In the genomic region with DNA sequence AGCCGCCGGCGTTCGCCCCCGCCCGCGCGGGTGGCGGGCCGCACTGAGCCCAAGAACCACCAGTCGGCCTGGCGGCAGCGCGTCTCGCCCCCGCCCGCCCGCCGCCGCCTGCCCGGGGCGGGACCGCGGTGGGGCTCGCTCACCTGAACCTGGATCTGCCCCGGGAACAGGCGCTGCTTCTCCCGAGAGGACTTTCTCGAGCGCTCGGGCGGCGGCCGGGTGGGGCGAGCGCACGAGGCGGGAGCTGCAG, we compare ENCODE assay signal across 8 cellular contexts. TPM values are rescaled to one million over a fixed set of nuclear protein-coding genes. Genes with fewer than 3 reads are reported as not detected.
DNase-seq lines count a peak whose midpoint lies in the region; ATAC-seq and TF ChIP-seq lines count a peak whose summit lies in the region.

No MANE protein-coding gene starts in this region.

- H3K4me1 ChIP-seq in RWPE2 (ENCODE audit: insufficient read depth, poor library complexity, severe bottlenecking) = peaks cover 31% of the 10 kb centered on the region
- H3K4me1 ChIP-seq in skeletal muscle satellite cell (ENCODE audit: control insufficient read depth, insufficient read depth, low read length) = peaks cover 32% of the 10 kb centered on the region

- peak overlapping the region; percentile 96 for H3K27ac ChIP-seq in RWPE2 (ENCODE audit: poor library complexity, severe bottlenecking)

- H3K36me3 ChIP-seq in RWPE2 (ENCODE audit: low read depth) (peaks cover 47% of the 10 kb centered on the region), skeletal muscle satellite cell (ENCODE audit: insufficient read depth, low read length) (peaks cover 34% of the 10 kb centered on the region)

- peak overlapping the region; percentile 93 for H3K4me2 ChIP-seq in skeletal muscle satellite cell (ENCODE audit: low read length)

- ATAC-seq in RWPE2 (ENCODE audit: low read depth) (no peak), GM19395 (IDR thresholded peaks at IDR 0.05; ENCODE audit: unreplicated experiment) (no peak)

- H3K4me3 ChIP-seq in RWPE2 (ENCODE audit: severe bottlenecking) = peak overlapping the region; percentile 83
- H3K4me3 ChIP-seq in fibroblast of villous mesenchyme (ENCODE audit: low read depth, low read length) = peak overlapping the region; percentile 95
- peak overlapping the region; percentile 93 for H3K4me3 ChIP-seq in skeletal muscle satellite cell (ENCODE audit: low read length)

- peak; percentile 71 for DNase-seq in NCI-H2227 (lab: John Stamatoyannopoulos, UW; ENCODE audit: unreplicated experiment)
- DNase-seq in NCI-H2227 treated with DMSO at 0.1 percent for 48 hours (lab: John Stamatoyannopoulos, UW) = no peak
- DNase-seq in RWPE2 (ENCODE audit: low spot score) = no peak
- no peak for DNase-seq in fibroblast of villous mesenchyme (ENCODE audit: low read depth)
- DNase-seq in COLO668 (lab: John Stamatoyannopoulos, UW; ENCODE audit: unreplicated experiment) = no peak
- no peak for DNase-seq in SW480 (ENCODE audit: low spot score)

- no peak for TF ChIP-seq CTCF in RWPE2 (IDR thresholded peaks at IDR 0.05; ENCODE audit: poor library complexity, severe bottlenecking)
- TF ChIP-seq CTCF in fibroblast of villous mesenchyme (IDR thresholded peaks at IDR 0.05; ENCODE audit: insufficient read depth, low read depth, low read length) = no peak

- no peaks in the 10 kb centered on the region for H3K9me3 ChIP-seq in RWPE2 (ENCODE audit: severe bottlenecking)
- H3K9me3 ChIP-seq in skeletal muscle satellite cell (replicated peaks; ENCODE audit: low read length) = no peaks in the 10 kb centered on the region

- H3K9ac ChIP-seq in skeletal muscle satellite cell (ENCODE audit: low read depth, low read length) = peak overlapping the region; percentile 95

- H3K27me3 ChIP-seq in RWPE2 (ENCODE audit: insufficient read depth, poor library complexity, severe bottlenecking) (no peaks in the 10 kb centered on the region), skeletal muscle satellite cell (ENCODE audit: control insufficient read depth, insufficient read depth, low read length) (no peaks in the 10 kb centered on the region)

RNA-seq across cellular contexts. Expression of gene MYH9, which starts 0.2 kb away (rescaled TPM):
- 1,420 and 1,714 TPM in 2 replicates for total RNA-seq in fibroblast of villous mesenchyme
- total RNA-seq in skeletal muscle satellite cell (2012; rRNA removed) = 248 and 329 TPM in 2 replicates
